Comparison of ENCODE assay signal across 12 cellular contexts in the genomic region with DNA sequence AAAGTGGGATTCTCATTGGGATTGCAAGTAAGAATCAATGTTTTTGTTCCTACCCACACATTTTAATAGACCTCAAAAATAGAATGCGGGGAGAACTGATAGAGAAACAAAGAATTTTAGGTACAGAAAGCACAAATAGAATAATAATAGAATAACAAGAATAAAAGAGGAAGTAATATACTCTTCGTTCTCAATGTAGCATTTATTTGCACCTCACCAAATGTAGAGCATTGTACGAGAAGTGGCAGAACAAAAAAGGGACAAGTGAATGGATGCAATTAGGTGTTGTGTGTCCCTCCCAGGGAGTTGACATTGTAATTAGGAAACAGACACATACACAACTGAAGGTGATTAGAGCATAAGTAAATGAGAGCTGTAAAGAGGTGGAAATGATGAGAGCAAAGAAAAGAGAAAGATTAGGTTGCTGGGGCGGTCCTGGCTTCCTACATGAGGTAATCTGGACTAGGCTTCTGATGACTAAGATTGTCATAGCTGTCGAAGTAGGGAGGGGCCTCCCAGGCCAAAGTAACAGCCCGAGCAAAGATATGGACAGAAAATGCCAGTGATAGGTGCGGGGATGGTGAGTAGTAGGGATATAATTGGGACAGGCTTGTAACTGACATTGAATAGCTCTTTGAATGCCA. TPM values are rescaled to one million over a fixed set of nuclear protein-coding genes. Genes with fewer than 3 reads are reported as not detected.
DNase-seq lines count a peak whose midpoint lies in the region; ATAC-seq and TF ChIP-seq lines count a peak whose summit lies in the region.
"Had no signal": no experiment of that assay in that cellular context is flagged by ENCODE, and none has a peak within 500 bp of the region (broad histone marks: within the 10 kb centered on the region; RNA-seq: fewer than 3 reads in every experiment).

No MANE protein-coding gene starts in this region.

- H3K79me2 ChIP-seq in osteoblast (ENCODE audit: insufficient read depth, low read length): peaks cover 94% of the 10 kb centered on the region

- H2AFZ ChIP-seq in osteoblast (ENCODE audit: low read length): no peak overlapping the region

- ATAC-seq in GM18868 (IDR thresholded peaks at IDR 0.05; ENCODE audit: unreplicated experiment) (peak; percentile 76), HG03442 (IDR thresholded peaks at IDR 0.05; ENCODE audit: unreplicated experiment) (peak; percentile 66)
- ATAC-seq: Panc1 had no signal

- peaks cover 18% of the 10 kb centered on the region for H3K4me1 ChIP-seq in osteoblast (ENCODE audit: insufficient read depth, low read length)

- H3K9me3 ChIP-seq in osteoblast (ENCODE audit: low read depth, low read length): no peaks in the 10 kb centered on the region
- H3K9me3 ChIP-seq: lower lobe of right lung had no signal

- no peaks in the 10 kb centered on the region for H3K27me3 ChIP-seq in osteoblast (ENCODE audit: insufficient read depth, low read length)

- H3K36me3 ChIP-seq in osteoblast (ENCODE audit: insufficient read depth, low read length): no peaks in the 10 kb centered on the region
- H3K36me3 ChIP-seq: lower lobe of right lung had no signal

- peaks cover 66% of the 10 kb centered on the region for H4K20me1 ChIP-seq in osteoblast (ENCODE audit: insufficient read depth, low read length)

- H3K4me2 ChIP-seq in osteoblast (ENCODE audit: insufficient read depth, low read length): no peak overlapping the region

- no peak overlapping the region for H3K27ac ChIP-seq in osteoblast (ENCODE audit: low read depth, low read length)
- H3K27ac ChIP-seq: HL-60, lower lobe of right lung had no signal

- POLR2A ChIA-PET in HEK293T (lab: Yijun Ruan, JAX): no interaction called here

- no peak overlapping the region for H3K4me3 ChIP-seq in epithelial cell of esophagus (ENCODE audit: low read length)
- H3K4me3 ChIP-seq in osteoblast (ENCODE audit: insufficient read depth, low read length): no peak overlapping the region
- H3K4me3 ChIP-seq: lower lobe of right lung had no signal

- CTCF ChIA-PET in HEK293T (lab: Yijun Ruan, JAX): no interaction called here

- TF ChIP-seq CTCF in epithelial cell of esophagus (IDR thresholded peaks at IDR 0.05; ENCODE audit: insufficient read depth, low read depth, low read length, missing control alignments): no peak
- no peak for TF ChIP-seq CTCF in osteoblast (IDR thresholded peaks at IDR 0.05; ENCODE audit: extremely low read depth, low read depth, low read length)

- DNase-seq in AG08395 (ENCODE audit: low spot score) (peak; percentile 56), epithelial cell of esophagus (ENCODE audit: low read depth) (peak; percentile 63), HEK293T (ENCODE audit: extremely low spot score) (no peak), hypothalamus (lab: John Stamatoyannopoulos, UW) (no peak), osteoblast (ENCODE audit: insufficient read length, low spot score, missing footprints) (no peak)
- DNase-seq in activated CD4-positive, alpha-beta T cell treated with anti-CD3 and anti-CD28 coated beads, Interleukin-2, amount 50 U/mL, for 1 hour: no peak
- DNase-seq: DMS 273 treated with DMSO at 0.1 percent for 48 hours, lower lobe of right lung had no signal

TF ChIP-seq in HEK293T, 16 proteins besides CTCF, POLR2A, EP300 and RAD21:
- TF ChIP-seq ELF4 (IDR thresholded peaks at IDR 0.05): no peak
- TF ChIP-seq ZNF384 (IDR thresholded peaks at IDR 0.05): no peak
- no peak for TF ChIP-seq BHLHE40 (IDR thresholded peaks at IDR 0.05; ENCODE audit: borderline replicate concordance)

RNA-seq across cellular contexts. Expression of a gene that starts 10.4 kb away (rescaled TPM):
- 58.9 and 63.0 TPM in 2 replicates for total RNA-seq in osteoblast

RNA-seq across cellular contexts. Expression of a gene that starts 35.1 kb away (rescaled TPM):
- 11.8 and 23.5 TPM in 2 replicates for total RNA-seq in osteoblast

RNA-seq across cellular contexts. Expression of a gene that starts 35.2 kb away (rescaled TPM):
- total RNA-seq in osteoblast: 15.9 and 19.2 TPM in 2 replicates

RNA-seq across cellular contexts. Expression of a gene that starts 46.4 kb away (rescaled TPM):
- 6.2 and 6.5 TPM in 2 replicates for total RNA-seq in osteoblast

Comparison
In these comparisons a context has a peak if more than half of its experiments do, and no peak if none do; other contexts are left out.
1. DNase-seq: peak in AG08395 (single experiment) and epithelial cell of esophagus (single experiment); none in HEK293T (single experiment), hypothalamus (0 of 51), osteoblast (single experiment) and activated CD4-positive, alpha-beta T cell treated with anti-CD3 and anti-CD28 coated beads, Interleukin-2, amount 50 U/mL, for 1 hour (single experiment).